ENCODE assay signal across 9 cellular contexts in the genomic region with DNA sequence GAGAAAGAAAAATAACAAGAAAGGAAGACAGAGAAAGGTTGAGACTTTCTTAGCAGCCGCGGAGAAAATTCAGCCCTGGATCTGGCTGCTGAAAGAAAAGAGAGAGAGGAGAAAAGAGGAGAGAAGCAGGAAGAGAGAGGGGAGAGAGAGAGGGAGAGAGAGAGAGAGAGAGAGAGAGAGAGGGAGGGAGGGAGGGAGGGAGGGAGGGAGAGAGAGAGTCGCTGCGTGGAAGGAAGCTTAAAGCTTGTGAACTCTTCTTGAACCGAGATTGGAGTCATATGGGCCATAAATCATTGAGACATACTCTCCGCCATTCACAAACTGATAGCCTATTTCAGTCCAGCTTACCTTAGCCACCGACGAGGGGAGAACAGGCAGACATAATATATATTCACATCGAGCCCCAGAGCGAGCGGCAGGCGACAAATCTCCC. TPM values are rescaled to one million over a fixed set of nuclear protein-coding genes. Genes with fewer than 3 reads are reported as not detected.
DNase-seq lines count a peak whose midpoint lies in the region; ATAC-seq and TF ChIP-seq lines count a peak whose summit lies in the region.
"Had no signal": no experiment of that assay in that cellular context is flagged by ENCODE, and none has a peak within 500 bp of the region (broad histone marks: within the 10 kb centered on the region; RNA-seq: fewer than 3 reads in every experiment).

No MANE protein-coding gene starts in this region.

- intact Hi-C loops in lower leg skin (cut with DNase I; ENCODE audit: low total_unique reads): no loop called here
- intact Hi-C loops in vagina (cut with DNase I): no loop called here

- DNase-seq in ELR (ENCODE audit: low read depth) (peak; percentile 81), NCI-H1694 (lab: John Stamatoyannopoulos, UW) (peak; percentile 37), astrocyte of the cerebellum (ENCODE audit: low read depth) (peak; percentile 81), lower leg skin (ENCODE audit: low spot score in 2 of 2) (no peak), vagina (ENCODE audit: extremely low spot score in 2 of 2) (no peak), middle frontal gyrus (ENCODE audit: extremely low spot score, low spot score) (no peak), NCI-H2171 (lab: John Stamatoyannopoulos, UW) (no peak)

- peak overlapping the region; percentile 68 for H3K27ac ChIP-seq in vagina
- H3K27ac ChIP-seq: KMS-11 had no signal

- H3K4me1 ChIP-seq in vagina: peaks cover 27% of the 10 kb centered on the region

- H3K9me3 ChIP-seq in vagina: no peaks in the 10 kb centered on the region

- TF ChIP-seq POLR2A in lower leg skin (IDR thresholded peaks at IDR 0.05) (no peak), vagina (IDR thresholded peaks at IDR 0.05) (no peak)

- in situ Hi-C loops in astrocyte of the cerebellum (cut with HindIII; ENCODE audit: low sequenced_read_pairs): no loop called here

- peak overlapping the region; percentile 82 for H3K4me3 ChIP-seq in astrocyte of the cerebellum (ENCODE audit: low read depth, low read length)
- H3K4me3 ChIP-seq in lower leg skin (ENCODE audit: low read depth, poor library complexity, severe bottlenecking): peak overlapping the region; percentile 0
- H3K4me3 ChIP-seq in vagina: peak overlapping the region; percentile 41 to 45

- TF ChIP-seq CTCF in astrocyte of the cerebellum (IDR thresholded peaks at IDR 0.05; ENCODE audit: low read depth, low read length, missing control alignments): no peak
- no peak for TF ChIP-seq CTCF in lower leg skin (IDR thresholded peaks at IDR 0.05)
- TF ChIP-seq CTCF in vagina (IDR thresholded peaks at IDR 0.05): no peak

- no peaks in the 10 kb centered on the region for H3K27me3 ChIP-seq in vagina

- ATAC-seq in HG02981 (IDR thresholded peaks at IDR 0.05; ENCODE audit: unreplicated experiment): no peak

- no peaks in the 10 kb centered on the region for H3K36me3 ChIP-seq in vagina

- WGBS in lower leg skin, 2 donors: 7 to 9% methylated on average over 12 of the region's 12 CpGs

RNA-seq across cellular contexts. Expression of a gene that starts 10.3 kb away (rescaled TPM):
- 10 to 100 TPM in 3 of 4 donors, 1 to 10 TPM in 1; 5.8 to 34.9 (median 20.9) TPM for total RNA-seq in lower leg skin
- 14.2 TPM for total RNA-seq in vagina

RNA-seq across cellular contexts. Expression of a gene that starts 23.0 kb away (rescaled TPM):
- 1 to 10 TPM in 2 of 4 donors, under 1 TPM in 2; 0.42 to 2.9 (median 1.4) TPM for total RNA-seq in lower leg skin
- 1.5 TPM for total RNA-seq in vagina

RNA-seq across cellular contexts. Expression of a gene that starts 24.4 kb away (rescaled TPM):
- under 1 TPM in 2 of 4 donors, not detected in 2; 0.19 to 0.52 TPM for total RNA-seq in lower leg skin
- not detected for total RNA-seq in vagina

RNA-seq across cellular contexts. Expression of a gene that starts 34.8 kb away (rescaled TPM):
- 10 to 100 TPM in 1 of 4 donors, 1 to 10 TPM in 2, under 1 TPM in 1; 0.97 to 14.1 (median 3.9) TPM for total RNA-seq in lower leg skin
- total RNA-seq in vagina: 17.7 TPM

RNA-seq across cellular contexts. Expression of a gene that starts 38.4 kb away (rescaled TPM):
- under 1 TPM in 2 of 4 donors, not detected in 2; 0.15 to 0.55 TPM for total RNA-seq in lower leg skin
- 0.74 TPM for total RNA-seq in vagina

Comparison
In these comparisons a context has a peak if more than half of its experiments do, and no peak if none do; other contexts are left out.
1. DNase-seq: peak in ELR (single experiment), NCI-H1694 (single experiment) and astrocyte of the cerebellum (single experiment); none in lower leg skin (0 of 2), vagina (0 of 2), middle frontal gyrus (single experiment) and NCI-H2171 (single experiment).
2. H3K4me3 ChIP-seq: peak in every context shown above with its lines; median percentile 82 in astrocyte of the cerebellum; 43 in vagina; 0 in lower leg skin.